ENCODE assay signal across 8 cellular contexts in the genomic region with DNA sequence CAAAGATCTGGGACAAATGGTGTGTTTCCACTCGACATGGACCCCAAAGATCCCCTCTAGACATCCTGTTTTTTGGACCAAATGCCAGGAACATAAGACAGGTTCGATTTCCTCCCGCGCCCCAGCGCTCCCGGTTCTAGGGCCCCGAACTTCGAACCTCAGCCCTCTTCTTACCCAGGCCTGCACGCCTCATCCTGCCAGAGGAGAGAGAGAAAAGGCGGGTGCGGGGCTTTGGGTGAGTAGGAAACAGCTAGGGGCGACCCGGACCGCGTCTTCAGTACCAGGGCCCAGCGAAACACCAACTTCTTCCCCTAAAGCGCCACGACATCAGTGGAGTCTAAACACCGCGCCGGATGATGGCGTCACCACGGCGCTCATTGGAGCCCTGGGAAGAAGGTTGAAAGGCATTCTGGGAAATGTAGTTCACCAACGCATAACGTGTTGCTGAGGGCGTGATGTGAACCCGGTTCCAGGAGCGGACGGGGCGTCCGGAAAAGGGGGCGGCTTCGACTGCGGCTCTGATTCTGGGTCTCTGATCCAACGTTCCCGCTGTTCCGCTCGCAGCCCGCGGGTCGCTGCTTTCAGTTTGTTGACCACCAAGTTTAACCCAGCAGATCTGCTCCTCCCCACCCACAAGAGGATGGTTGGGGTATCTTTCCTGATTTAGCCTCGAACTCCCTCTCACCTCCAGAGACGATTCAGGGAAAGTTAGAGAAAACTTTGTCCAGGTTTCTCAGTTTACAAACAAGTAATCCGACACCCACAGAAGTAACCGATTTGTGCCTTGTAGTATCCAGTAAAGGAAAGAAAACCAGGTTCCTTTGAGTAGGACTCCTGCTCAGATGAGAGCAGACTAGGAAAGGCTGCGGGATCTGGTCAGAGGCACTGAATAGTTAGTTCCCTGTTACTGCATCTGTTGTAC. TPM values are rescaled to one million over a fixed set of nuclear protein-coding genes. Genes with fewer than 3 reads are reported as not detected.
DNase-seq lines count a peak whose midpoint lies in the region; ATAC-seq, FAIRE-seq and TF ChIP-seq lines count a peak whose summit lies in the region.

A gene with protein sequence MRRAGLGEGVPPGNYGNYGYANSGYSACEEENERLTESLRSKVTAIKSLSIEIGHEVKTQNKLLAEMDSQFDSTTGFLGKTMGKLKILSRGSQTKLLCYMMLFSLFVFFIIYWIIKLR (minus strand): TSS at position 332 of the 922 bp plus-strand sequence. CDS start 139 bp downstream, at position 193.

- peaks cover 30% of the 10 kb centered on the region for H3K79me2 ChIP-seq in keratinocyte (ENCODE audit: control insufficient read depth, insufficient read depth, low read length)

- ATAC-seq in HG03432 (IDR thresholded peaks at IDR 0.05; ENCODE audit: unreplicated experiment), result peak; percentile 97

- dilution Hi-C loops in keratinocyte (cut with MboI; ENCODE audit: extremely low pct_ligation_motif_present, low sequenced_read_pairs), result no loop called here

- TF ChIP-seq POLR2A in GM19099 (IDR thresholded peaks at IDR 0.05; ENCODE audit: extremely low read depth, insufficient read length, low read depth), result peak; percentile 66

- H3K9me1 ChIP-seq in keratinocyte (ENCODE audit: control insufficient read depth, extremely low read depth, insufficient read depth, low read length), result no peaks in the 10 kb centered on the region

- peak within 1 kb of the TSS; percentile 85 to 86 (median 86) for H3K4me3 ChIP-seq in keratinocyte (ENCODE audit: control insufficient read depth in 2 of 3, extremely low read depth in 1 of 3, insufficient read depth in 2 of 3, low read depth in 1 of 3, low read length in 3 of 3)

- no peaks in the 10 kb centered on the region for H3K36me3 ChIP-seq in keratinocyte (ENCODE audit: control insufficient read depth in 2 of 2, extremely low read depth in 1 of 2, insufficient read depth in 2 of 2, low read length in 2 of 2)

- peak within 1 kb of the TSS; percentile 85 for H3K4me2 ChIP-seq in keratinocyte (ENCODE audit: control insufficient read depth, extremely low read depth, insufficient read depth, low read depth, low read length)

- H3K27ac ChIP-seq in keratinocyte (ENCODE audit: control insufficient read depth, insufficient read depth, low read length), result peak within 1 kb of the TSS; percentile 81

- peak within 1 kb of the TSS; percentile 92 for H2AFZ ChIP-seq in keratinocyte (ENCODE audit: control insufficient read depth, low read length)

- H4K20me1 ChIP-seq in keratinocyte (ENCODE audit: control insufficient read depth, extremely low read depth, insufficient read depth, low read length), result no peaks in the 10 kb centered on the region

- H3K9me3 ChIP-seq in keratinocyte (ENCODE audit: control insufficient read depth, low read depth, low read length), result no peaks in the 10 kb centered on the region

- peaks cover 5% of the 10 kb centered on the region for H3K4me1 ChIP-seq in keratinocyte (ENCODE audit: control insufficient read depth, extremely low read depth, insufficient read depth, low read length)

- peak; percentile 93 for FAIRE-seq in keratinocyte (lab: Jason Lieb, UNC)

- no peaks in the 10 kb centered on the region for H3K27me3 ChIP-seq in keratinocyte (ENCODE audit: control insufficient read depth, extremely low read depth, insufficient read depth, low read length)

- DNase-seq in AG20443 (ENCODE audit: low spot score), result peak; percentile 96
- DNase-seq in NCI-H510A (lab: John Stamatoyannopoulos, UW), result peak; percentile 75
- DNase-seq in activated CD4-positive, alpha-beta T cell treated with anti-CD3 and anti-CD28 coated beads for 1 hour, result peak; percentile 89
- peak; percentile 90 for DNase-seq in cerebellum (ENCODE audit: low spot score)
- peak; percentile 55 for DNase-seq in keratinocyte (ENCODE audit: low read depth, low spot score)
- DNase-seq in stimulated activated CD4-positive, alpha-beta T cell treated with anti-CD3 and anti-CD28 coated beads, Interleukin-15, amount 100 ng/mL, for 1 hour (ENCODE audit: low read depth in 1 of 2, low spot score in 1 of 2), result peak; percentile 79 to 85

- peak within 1 kb of the TSS; percentile 95 for H3K9ac ChIP-seq in keratinocyte (ENCODE audit: control insufficient read depth, extremely low read depth, insufficient read depth, low read length)

- no peak for TF ChIP-seq CTCF in keratinocyte (optimal IDR thresholded peaks at IDR 0.05 in 1 of 3, IDR thresholded peaks at IDR 0.05 in 1 of 3, conservative IDR thresholded peaks at IDR 0.05 in 1 of 3; ENCODE audit: extremely low read depth in 1 of 3, insufficient read depth in 2 of 3, low read length in 3 of 3)

RNA-seq across cellular contexts. Expression of the gene that starts here (rescaled TPM):
- 26.6 TPM for total RNA-seq in cerebellum
- 17.4 to 38.1 TPM (median 21.0 TPM) in 3 replicates for polyA plus RNA-seq in keratinocyte
- 7.3 TPM for polyA plus RNA-seq in keratinocyte (2011; ENCODE audit: low read depth)
- 20.8 and 41.6 TPM in 2 replicates for polyA plus RNA-seq in keratinocyte (2011; cell fraction: cytosol; rRNA removed)
- polyA plus RNA-seq in keratinocyte (2011; cell fraction: nucleus; rRNA removed), result 17.2 and 23.9 TPM in 2 replicates
- polyA plus RNA-seq in keratinocyte (2012; ENCODE audit: low replicate concordance), result 16.2 and 19.7 TPM in 2 replicates
- 1.7 to 7.6 TPM (median 4.6 TPM) in 3 replicates for polyA minus RNA-seq in keratinocyte
- 12.7 TPM for polyA minus RNA-seq in keratinocyte (2011; cell fraction: cytosol; rRNA and poly(A)+ RNA removed)
- 6.1 and 7.3 TPM in 2 replicates for polyA minus RNA-seq in keratinocyte (2011; cell fraction: nucleus; rRNA and poly(A)+ RNA removed)

Comparison
In these comparisons a context has a peak if more than half of its experiments do, and no peak if none do; other contexts are left out.
1. Peak in every context shown above with its lines: DNase-seq, ATAC-seq, H3K4me3 ChIP-seq and H3K27ac ChIP-seq.